ENCODE assay signal across 8 cellular contexts in genomic region chr17:8248751-8249607, GRCh38. TPM values are rescaled to one million over a fixed set of nuclear protein-coding genes. Genes with fewer than 3 reads are reported as not detected.
A peak's percentile ranks its signal among the peaks of the same experiment; 100 is the strongest.
DNase-seq lines count a peak whose midpoint lies in the region; ATAC-seq and TF ChIP-seq lines count a peak whose summit lies in the region.

Gene PFAS, plus strand, starts transcription at chr17:8249289. Its CDS starts 4,649 bp downstream, at chr17:8253938.

- peak within 1 kb of the TSS; percentile 83 for H3K4me3 ChIP-seq in A673 (ENCODE audit: low read depth, low read length, poor library complexity, severe bottlenecking)

- CTCF ChIA-PET in A673 (lab: Charles Lee): no interaction called here

- no peak for TF ChIP-seq CTCF in A673 (conservative IDR thresholded peaks at IDR 0.05; ENCODE audit: low read depth, low read length)

- peaks cover 44% of the 10 kb centered on the region for H3K36me3 Mint-ChIP-seq in central memory CD8-positive, alpha-beta T cell (ENCODE audit: insufficient read depth)

- peak; percentile 96 for DNase-seq in A673 (ENCODE audit: low spot score)
- peak; percentile 92 for DNase-seq in NCI-H345 (lab: John Stamatoyannopoulos, UW)
- peak; percentile 94 for DNase-seq in central memory CD8-positive, alpha-beta T cell (ENCODE audit: low spot score in 2 of 2)
- peak; percentile 97 for DNase-seq in islet precursor cell
- DNase-seq in stimulated activated CD4-positive, alpha-beta T cell treated with anti-CD3 and anti-CD28 coated beads, Interleukin-12 subunit alpha, Interleukin-12 subunit beta, amount 100 ng/mL, for 24 hours (ENCODE audit: low read depth in 2 of 2): peak; percentile 94 to 98

- H3K4me3 Mint-ChIP-seq in central memory CD8-positive, alpha-beta T cell: peak within 1 kb of the TSS; percentile 100

- no peaks in the 10 kb centered on the region for H3K27me3 Mint-ChIP-seq in central memory CD8-positive, alpha-beta T cell

- no peaks in the 10 kb centered on the region for H3K9me3 ChIP-seq in A673 (ENCODE audit: low read depth, low read length, poor library complexity, severe bottlenecking)

- intact Hi-C loops in A673 (cut with micrococcal nuclease; ENCODE audit: unreplicated experiment): loop anchor here (1.0 kb wide), 1 partner anchor 28 kb away; no protein-coding TSS in a partner anchor

- no peaks in the 10 kb centered on the region for H3K9me3 Mint-ChIP-seq in central memory CD8-positive, alpha-beta T cell

- H3K27me3 ChIP-seq in A673 (replicated peaks; ENCODE audit: insufficient read depth, low read depth, low read length, poor library complexity): no peaks in the 10 kb centered on the region

- H3K36me3 ChIP-seq in A673 (ENCODE audit: insufficient read depth, low read length, poor library complexity, severe bottlenecking): peaks cover 10% of the 10 kb centered on the region

- peaks cover 10% of the 10 kb centered on the region for H3K4me1 ChIP-seq in A673 (ENCODE audit: insufficient read depth, low read length, poor library complexity, severe bottlenecking)

- POLR2A ChIA-PET in A673 (lab: Charles Lee; ENCODE audit: low non-redundant PET): no interaction called here

- peak within 1 kb of the TSS; percentile 97 for H3K27ac ChIP-seq in A673 (ENCODE audit: low read depth, low read length, poor library complexity, severe bottlenecking)

- ATAC-seq in GM18861 (IDR thresholded peaks at IDR 0.05; ENCODE audit: unreplicated experiment) (peak; percentile 52), HG03280 (IDR thresholded peaks at IDR 0.05; ENCODE audit: unreplicated experiment) (peak; percentile 48)
- ATAC-seq in activated CD4-positive, CD25-positive, alpha-beta regulatory T cell treated with anti-CD3 and anti-CD28 coated beads, Interleukin-2, amount 50 U/mL, for 24 hours: peak; percentile 70
- peak; percentile 34 for ATAC-seq in central memory CD8-positive, alpha-beta T cell (replicated peaks; ENCODE audit: extremely low read depth, poor library complexity, severe bottlenecking)

- peaks cover 58% of the 10 kb centered on the region for H3K4me1 Mint-ChIP-seq in central memory CD8-positive, alpha-beta T cell

- BruUV-seq in A673 (replicated peaks; lab: Mats Ljungman, UMichigan): no TSS peak

- peak within 1 kb of the TSS; percentile 99 for H3K27ac Mint-ChIP-seq in central memory CD8-positive, alpha-beta T cell (ENCODE audit: low read depth)

RNA-seq across cellular contexts. Expression of gene PFAS, which starts in this region (rescaled TPM):
- total RNA-seq in A673 (2021): 163 and 165 TPM in 2 replicates

Comparison
In these comparisons a context has a peak if more than half of its experiments do, and no peak if none do; other contexts are left out.
1. Peak in every context shown above with its lines: DNase-seq, ATAC-seq, H3K4me3 ChIP-seq and H3K27ac ChIP-seq.